ENCODE assay signal across 21 cellular contexts in the genomic region with DNA sequence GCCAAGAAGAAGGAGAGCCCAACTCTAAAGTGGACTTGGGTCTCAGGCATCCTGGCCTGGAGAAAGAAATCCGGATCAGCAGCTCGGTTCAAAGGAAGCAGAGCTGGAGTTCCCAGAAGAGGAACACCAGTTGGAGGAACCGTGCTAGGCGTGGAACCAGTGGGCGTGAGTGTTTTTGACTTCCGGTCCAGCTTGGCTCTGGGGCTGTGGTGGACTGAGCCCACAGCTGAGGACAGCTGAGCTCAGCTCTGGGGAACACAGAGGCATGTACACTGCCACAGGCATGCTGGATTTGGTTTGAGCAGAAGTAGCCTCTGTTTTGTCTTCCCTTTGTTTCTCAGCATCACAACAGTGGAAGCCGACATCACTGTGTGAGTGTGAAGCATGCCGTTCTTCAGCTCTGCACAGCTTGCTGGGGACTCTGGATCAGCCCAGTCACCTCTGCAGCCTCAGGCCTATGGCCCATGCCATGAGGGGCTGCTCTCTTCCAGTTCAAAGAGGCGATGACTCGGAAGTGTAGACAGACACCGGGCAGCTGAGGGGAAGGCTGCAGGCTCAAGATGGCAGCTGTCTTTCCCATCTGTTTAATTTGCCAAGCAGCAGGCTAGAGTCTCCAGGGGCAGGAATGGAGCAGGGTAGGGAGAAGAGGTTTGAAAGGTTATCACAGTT.
DNase-seq lines count a peak whose midpoint lies in the region; ATAC-seq, FAIRE-seq and TF ChIP-seq lines count a peak whose summit lies in the region.
"Had no signal": no experiment of that assay in that cellular context is flagged by ENCODE, and none has a peak within 500 bp of the region (broad histone marks: within the 10 kb centered on the region; RNA-seq: fewer than 3 reads in every experiment).

No MANE protein-coding gene starts in this region.

- WGBS in heart right ventricle, 2 donors = 55 to 70% methylated on average over 11 of the region's 11 CpGs

- H3K27ac Mint-ChIP-seq in nephron = peak overlapping the region in 2 of 3 experiments; percentile 35 to 78
- H3K27ac Mint-ChIP-seq in activated CD4-positive, alpha-beta T cell treated with anti-CD3 and anti-CD28 coated beads, Interleukin-2, amount 10 ng/mL, durations not matched to agents 24 days and 14 days = no peak overlapping the region
- no peak overlapping the region for H3K27ac Mint-ChIP-seq in natural killer cell
- H3K27ac Mint-ChIP-seq: CD14-positive monocyte, GM23338 had no signal

- H3K4me1 Mint-ChIP-seq in nephron (peaks cover 35% of the 10 kb centered on the region), natural killer cell (no peaks in the 10 kb centered on the region)
- H3K4me1 Mint-ChIP-seq in activated CD4-positive, alpha-beta T cell treated with anti-CD3 and anti-CD28 coated beads, Interleukin-2, amount 10 ng/mL, durations not matched to agents 24 days and 14 days = no peaks in the 10 kb centered on the region
- H3K4me1 Mint-ChIP-seq: CD14-positive monocyte, GM23338 had no signal

- H3K27ac ChIP-seq in heart right ventricle = peak overlapping the region in 3 of 10 donors; percentile 8 to 34 (median 27)
- H3K27ac ChIP-seq: HL-60 had no signal

- H3K27me3 Mint-ChIP-seq in nephron (ENCODE audit: low read depth) = peaks cover 7% of the 10 kb centered on the region
- no peaks in the 10 kb centered on the region for H3K27me3 Mint-ChIP-seq in activated CD4-positive, alpha-beta T cell treated with anti-CD3 and anti-CD28 coated beads, Interleukin-2, amount 10 ng/mL, durations not matched to agents 24 days and 14 days
- peaks cover 0 to 5% of the 10 kb centered on the region in 2 donors for H3K27me3 Mint-ChIP-seq in natural killer cell (ENCODE audit: low read depth in 2 of 2)

- DNase-seq in NCI-H82 (lab: John Stamatoyannopoulos, UW) (peak; percentile 13), NCI-H82 treated with DMSO at 0.1 percent for 48 hours (lab: John Stamatoyannopoulos, UW; ENCODE audit: unreplicated experiment) (no peak), heart right ventricle (peak; percentile 43 to 52), natural killer cell (no peak), kidney glomerular epithelial cell (lab: John Stamatoyannopoulos, UW) (no peak), GM12892 (ENCODE audit: insufficient read length) (no peak)
- DNase-seq in activated CD4-positive, alpha-beta T cell treated with anti-CD3 and anti-CD28 coated beads, Interleukin-2, amount 10 ng/mL, durations not matched to agents 24 days and 14 days = no peak
- DNase-seq: COR-L47, DMS53, NCI-H1436 treated with DMSO at 0.1 percent for 48 hours, NCI-H345, NCI-H748 treated with DMSO at 0.1 percent for 48 hours, SIG-M5 had no signal

- ATAC-seq in heart right ventricle (peak; percentile 78 to 94 (median 91)), natural killer cell (no peak)
- ATAC-seq: GM12878, GM23338, K562, Panc1 had no signal

- no peak overlapping the region for H3K4me3 Mint-ChIP-seq in nephron
- no peak overlapping the region for H3K4me3 Mint-ChIP-seq in activated CD4-positive, alpha-beta T cell treated with anti-CD3 and anti-CD28 coated beads, Interleukin-2, amount 10 ng/mL, durations not matched to agents 24 days and 14 days
- no peak overlapping the region for H3K4me3 Mint-ChIP-seq in natural killer cell
- H3K4me3 Mint-ChIP-seq: CD14-positive monocyte, GM23338 had no signal

- H3K4me3 ChIP-seq in heart right ventricle = no peak overlapping the region
- H3K4me3 ChIP-seq: GM12878, GM23338, K562 had no signal

- TF ChIP-seq CTCF in heart right ventricle (IDR thresholded peaks at IDR 0.05) (no peak), nephron (IDR thresholded peaks at IDR 0.05; ENCODE audit: unreplicated experiment in 3 of 3) (no peak), natural killer cell (IDR thresholded peaks at IDR 0.05) (no peak)

- peaks cover 0 to 5% (median 0%) of the 10 kb centered on the region in 11 donors for H3K9me3 ChIP-seq in heart right ventricle

- no peak for FAIRE-seq in GM12892 (lab: Jason Lieb, UNC)
- FAIRE-seq: A204.1, GM12878, K562 had no signal

- peaks cover 0 to 8% (median 0%) of the 10 kb centered on the region in 9 donors for H3K4me1 ChIP-seq in heart right ventricle

- peaks cover 12% of the 10 kb centered on the region for H3K9me3 Mint-ChIP-seq in nephron
- no peaks in the 10 kb centered on the region for H3K9me3 Mint-ChIP-seq in activated CD4-positive, alpha-beta T cell treated with anti-CD3 and anti-CD28 coated beads, Interleukin-2, amount 10 ng/mL, durations not matched to agents 24 days and 14 days
- H3K9me3 Mint-ChIP-seq in natural killer cell = peaks cover 4 to 6% of the 10 kb centered on the region in 2 donors
- H3K9me3 Mint-ChIP-seq: GM23338 had no signal

- TF ChIP-seq POLR2A in GM12892 (IDR thresholded peaks at IDR 0.05; ENCODE audit: low read depth, low read length) = no peak

- intact Hi-C loops in heart right ventricle (cut with DNase I) = no loop called here
- intact Hi-C loops in activated CD4-positive, alpha-beta T cell treated with anti-CD3 and anti-CD28 coated beads, Interleukin-2, amount 10 ng/mL, durations not matched to agents 24 days and 14 days (cut with micrococcal nuclease) = no loop called here
- intact Hi-C loops in natural killer cell (cut with micrococcal nuclease) = no loop called here

- no peaks in the 10 kb centered on the region for H3K36me3 ChIP-seq in heart right ventricle

- no peaks in the 10 kb centered on the region for H3K36me3 Mint-ChIP-seq in nephron (ENCODE audit: low read depth)
- no peaks in the 10 kb centered on the region for H3K36me3 Mint-ChIP-seq in activated CD4-positive, alpha-beta T cell treated with anti-CD3 and anti-CD28 coated beads, Interleukin-2, amount 10 ng/mL, durations not matched to agents 24 days and 14 days (ENCODE audit: low read depth)
- no peaks in the 10 kb centered on the region for H3K36me3 Mint-ChIP-seq in natural killer cell
- H3K36me3 Mint-ChIP-seq: CD14-positive monocyte had no signal

- H3K27me3 ChIP-seq in heart right ventricle = no peaks in the 10 kb centered on the region

Comparison
In these comparisons a context has a peak if more than half of its experiments do, and no peak if none do; other contexts are left out.
1. DNase-seq: peak in NCI-H82 (single experiment) and heart right ventricle (2 of 2); none in NCI-H82 treated with DMSO at 0.1 percent for 48 hours (single experiment), activated CD4-positive, alpha-beta T cell treated with anti-CD3 and anti-CD28 coated beads, Interleukin-2, amount 10 ng/mL, durations not matched to agents 24 days and 14 days (single experiment), natural killer cell (single experiment), kidney glomerular epithelial cell (single experiment) and GM12892 (single experiment).
2. ATAC-seq: peak in heart right ventricle (8 of 8); none in natural killer cell (0 of 3).
3. H3K27ac Mint-ChIP-seq: peak in nephron (2 of 3); none in activated CD4-positive, alpha-beta T cell treated with anti-CD3 and anti-CD28 coated beads, Interleukin-2, amount 10 ng/mL, durations not matched to agents 24 days and 14 days (single experiment) and natural killer cell (0 of 2).